In the genomic region with DNA sequence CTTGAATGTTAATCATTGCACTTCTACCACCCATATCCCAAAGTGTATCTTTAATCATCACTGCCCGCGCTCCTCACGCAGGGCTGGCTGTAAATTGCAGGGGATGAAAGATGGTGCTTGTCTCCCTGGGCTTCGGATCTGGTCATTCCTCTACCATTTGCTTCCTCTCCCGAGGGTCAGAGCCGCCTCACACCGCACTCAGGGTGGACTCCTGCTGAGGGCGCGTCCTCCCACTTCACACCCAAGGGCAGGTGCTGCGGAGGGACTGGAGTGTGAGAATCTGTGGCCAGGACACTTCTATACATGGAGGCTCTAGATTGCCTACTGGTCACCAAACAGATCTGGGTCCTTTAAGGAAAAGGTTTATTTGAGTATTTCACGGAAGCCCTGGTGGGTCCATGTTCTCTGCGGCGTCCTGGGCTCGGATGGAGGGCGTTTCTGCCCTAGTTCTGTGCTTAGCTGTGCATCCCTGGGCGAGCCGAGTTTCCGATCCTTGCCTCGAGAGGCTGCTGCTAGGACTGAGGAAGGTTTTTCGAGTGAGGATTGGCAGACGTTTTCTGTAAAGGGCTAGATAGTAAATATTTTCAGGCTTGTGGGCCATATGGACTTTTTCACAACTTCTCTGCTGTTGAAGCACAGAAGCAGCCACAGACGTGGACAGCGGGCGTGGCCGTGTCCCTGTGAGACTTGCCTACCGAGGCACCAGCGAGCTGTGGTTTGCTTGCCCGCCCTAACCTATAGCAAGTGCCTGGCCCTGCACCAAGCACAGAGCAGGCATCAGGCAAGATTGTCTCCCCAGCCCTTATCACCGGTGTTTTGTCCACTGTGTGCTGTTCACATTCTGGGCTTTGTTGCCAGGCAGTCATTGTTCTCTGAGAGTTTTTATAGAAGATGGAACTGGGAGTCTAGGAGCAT, we compare ENCODE assay signal across 16 cellular contexts.
"Had no signal": no experiment of that assay in that cellular context is flagged by ENCODE, and none has a peak within 500 bp of the region (broad histone marks: within the 10 kb centered on the region; RNA-seq: fewer than 3 reads in every experiment).

No MANE protein-coding gene starts in this region.

- DNase-seq: activated CD4-positive, alpha-beta T cell treated with anti-CD3 and anti-CD28 coated beads, Interleukin-2, amount 50 U/mL, for 1 hour; activated CD8-positive, alpha-beta memory T cell treated with anti-CD3 and anti-CD28 coated beads for 24 hours; activated naive CD4-positive, alpha-beta T cell treated with Interleukin-2 at 50 U/mL for 16 hours; caudate nucleus; cortex of kidney; effector CD4-positive, alpha-beta T cell; gastrocnemius medialis; stimulated activated CD4-positive, alpha-beta T cell treated with anti-CD3 and anti-CD28 coated beads, Interleukin-12 subunit alpha, Interleukin-12 subunit beta, amount 100 ng/mL, for 4 hours; stimulated activated CD4-positive, alpha-beta T cell treated with anti-CD3 and anti-CD28 coated beads, Interleukin-2, amount 100 ng/mL, for 24 hours; T1000 had no signal

- ATAC-seq: activated CD4-positive, CD25-positive, alpha-beta regulatory T cell treated with anti-CD3 and anti-CD28 coated beads, Interleukin-2, amount 50 U/mL, for 24 hours; gastrocnemius medialis; left lung had no signal

- H3K36me3 ChIP-seq: gastrocnemius medialis, thoracic aorta had no signal

- H3K27me3 ChIP-seq: gastrocnemius medialis, left lung had no signal

- H3K9me3 ChIP-seq: gastrocnemius medialis, left lung, thoracic aorta had no signal

- H3K4me1 ChIP-seq: gastrocnemius medialis had no signal

- H3K27ac ChIP-seq: gastrocnemius medialis, left lung, SK-N-MC, thoracic aorta had no signal

- H3K4me3 ChIP-seq: gastrocnemius medialis, left lung, SK-N-MC, thoracic aorta had no signal

- FAIRE-seq: endothelial cell of umbilical vein, islet of Langerhans had no signal
